ENCODE assay signal across 1 cellular context in genomic region chr3:51538459-51539290, GRCh38.
TF ChIP-seq lines count a peak whose summit lies in the region.

TSS of gene RAD54L2 (plus strand) at chr3:51538719. CDS start at chr3:51590421, 51,702 bp downstream.

TF ChIP-seq in HepG2, 621 proteins besides CTCF, POLR2A, EP300 and RAD21 (continued from another document and continues in another):
- peak; percentile 74; the same call in 1 of the 2 replicates for TF ChIP-seq ZBTB39 (CRISPR knock-in tag; IDR thresholded peaks at IDR 0.05)
- TF ChIP-seq FOXO1 (CRISPR knock-in tag; IDR thresholded peaks at IDR 0.05): peak; percentile 85
- no peak for TF ChIP-seq ZNF704 (CRISPR knock-in tag; IDR thresholded peaks at IDR 0.05; ENCODE audit: borderline replicate concordance)
- TF ChIP-seq IKZF5 (CRISPR knock-in tag; IDR thresholded peaks at IDR 0.05): peak; percentile 94
- no peak for TF ChIP-seq ZNF577 (CRISPR knock-in tag; IDR thresholded peaks at IDR 0.05; ENCODE audit: borderline replicate concordance, low read depth)
- TF ChIP-seq MAFK (conservative IDR thresholded peaks at IDR 0.05 in 1 of 2, IDR thresholded peaks at IDR 0.05 in 1 of 2; ENCODE audit: low read length in 2 of 2): no peak
- TF ChIP-seq ZNF503 (CRISPR knock-in tag; IDR thresholded peaks at IDR 0.05): peak; percentile 76; the same call in 1 of the 2 replicates
- no peak for TF ChIP-seq NFIC (IDR thresholded peaks at IDR 0.05; ENCODE audit: low read length)
- peak; percentile 85 for TF ChIP-seq ESRRA (CRISPR knock-in tag; IDR thresholded peaks at IDR 0.05; ENCODE audit: low read depth)
- peak; percentile 96; the same call in 1 of the 2 replicates for TF ChIP-seq ZZZ3 (CRISPR knock-in tag; IDR thresholded peaks at IDR 0.05; ENCODE audit: borderline replicate concordance)
- TF ChIP-seq NR0B2 (CRISPR knock-in tag; IDR thresholded peaks at IDR 0.05): no peak
- TF ChIP-seq SKI (IDR thresholded peaks at IDR 0.05; ENCODE audit: partially characterized antibody): peak; percentile 81
- no peak for TF ChIP-seq PREB (CRISPR knock-in tag; IDR thresholded peaks at IDR 0.05)
- peak; percentile 93 for TF ChIP-seq ZFP90 (CRISPR knock-in tag; IDR thresholded peaks at IDR 0.05; ENCODE audit: borderline replicate concordance)
- peak; percentile 94 for TF ChIP-seq KDM5A (IDR thresholded peaks at IDR 0.05; ENCODE audit: borderline replicate concordance, low read length)
- no peak for TF ChIP-seq SETDB1 (CRISPR knock-in tag; IDR thresholded peaks at IDR 0.05; ENCODE audit: borderline replicate concordance)
- no peak for TF ChIP-seq MAFG (CRISPR knock-in tag; IDR thresholded peaks at IDR 0.05)
- TF ChIP-seq GRHL1 (CRISPR knock-in tag; conservative IDR thresholded peaks at IDR 0.05): no peak
- TF ChIP-seq PPARG (CRISPR knock-in tag; conservative IDR thresholded peaks at IDR 0.05): 0 out of 2 replicates have a peak, but pooled peaks have one; percentile 54
- no peak for TF ChIP-seq ZNF256 (CRISPR knock-in tag; conservative IDR thresholded peaks at IDR 0.05)
- TF ChIP-seq ZNF816 (CRISPR knock-in tag; IDR thresholded peaks at IDR 0.05; ENCODE audit: borderline replicate concordance): peak; percentile 26; the same call in 1 of the 2 replicates
- TF ChIP-seq ZNF792 (CRISPR knock-in tag; IDR thresholded peaks at IDR 0.05): peak; percentile 98
- TF ChIP-seq CBX1 (IDR thresholded peaks at IDR 0.05; ENCODE audit: low read depth): peak; percentile 98
- peak; percentile 79; the same call in 1 of the 2 replicates for TF ChIP-seq KDM5B (CRISPR knock-in tag; IDR thresholded peaks at IDR 0.05; ENCODE audit: borderline replicate concordance)
- peak; percentile 63 for TF ChIP-seq ZNF501 (CRISPR knock-in tag; IDR thresholded peaks at IDR 0.05)
- peak; percentile 85 for TF ChIP-seq HMG20B (CRISPR knock-in tag; conservative IDR thresholded peaks at IDR 0.05)
- peak; percentile 94; the same call in 1 of the 2 replicates for TF ChIP-seq ZNF580 (CRISPR knock-in tag; IDR thresholded peaks at IDR 0.05; ENCODE audit: borderline replicate concordance, low read depth)
- TF ChIP-seq AKAP8 (CRISPR knock-in tag; IDR thresholded peaks at IDR 0.05): peak; percentile 70; the same call in 1 of the 2 replicates
- peak; percentile 46 for TF ChIP-seq HNF4A (CRISPR knock-in tag; IDR thresholded peaks at IDR 0.05)
- no peak for TF ChIP-seq IRF1 (CRISPR knock-in tag; IDR thresholded peaks at IDR 0.05; ENCODE audit: low read depth)
- TF ChIP-seq CENPX (CRISPR knock-in tag; IDR thresholded peaks at IDR 0.05): no peak
- no peak for TF ChIP-seq CERS6 (CRISPR knock-in tag; IDR thresholded peaks at IDR 0.05)
- peak; percentile 77 for TF ChIP-seq POLR2G (IDR thresholded peaks at IDR 0.05; ENCODE audit: low read depth, low read length)
- peak; percentile 82; the same call in 1 of the 2 replicates for TF ChIP-seq EED (CRISPR knock-in tag; IDR thresholded peaks at IDR 0.05)
- TF ChIP-seq TOE1 (CRISPR knock-in tag; IDR thresholded peaks at IDR 0.05): peak; percentile 97; the same call in 1 of the 2 replicates
- peak; percentile 91 for TF ChIP-seq KLF6 (CRISPR knock-in tag; IDR thresholded peaks at IDR 0.05)
- TF ChIP-seq TCF7 (IDR thresholded peaks at IDR 0.05; ENCODE audit: low read depth): no peak
- peak; percentile 98 for TF ChIP-seq REPIN1 (CRISPR knock-in tag; IDR thresholded peaks at IDR 0.05; ENCODE audit: borderline replicate concordance, low read depth)
- TF ChIP-seq CAMTA2 (CRISPR knock-in tag; IDR thresholded peaks at IDR 0.05; ENCODE audit: borderline replicate concordance): no peak
- TF ChIP-seq ZBTB3 (CRISPR knock-in tag; IDR thresholded peaks at IDR 0.05; ENCODE audit: borderline replicate concordance, low read depth): no peak
- TF ChIP-seq HBP1 (CRISPR knock-in tag; IDR thresholded peaks at IDR 0.05; ENCODE audit: low read depth): peak; percentile 96
- no peak for TF ChIP-seq ZFP62 (CRISPR knock-in tag; IDR thresholded peaks at IDR 0.05)
- 0 out of 2 replicates have a peak, but pooled peaks have one; percentile 23 for TF ChIP-seq AKNA (CRISPR knock-in tag; IDR thresholded peaks at IDR 0.05; ENCODE audit: borderline replicate concordance)
- no peak for TF ChIP-seq PAWR (CRISPR knock-in tag; IDR thresholded peaks at IDR 0.05; ENCODE audit: borderline replicate concordance)
